ENCODE assay signal across 8 cellular contexts in genomic region chr9:131635285-131635684, GRCh38.
DNase-seq lines count a peak whose midpoint lies in the region; ATAC-seq and TF ChIP-seq lines count a peak whose summit lies in the region.

No MANE protein-coding gene starts in this region.

- POLR2A ChIA-PET in CD8-positive, alpha-beta T cell (lab: Charles Lee), result interaction anchor here (0.6 to 1.3 kb wide), 7 partner anchors 22 to 172 kb away, joined by 3 to 6 read pairs (median 3); partner anchors contain the start of gene RAPGEF1
- POLR2A ChIA-PET in activated B cell treated with CpG ODN at 0.5 μM for 24 hours (lab: Charles Lee), result interaction anchor here (0.5 to 2.2 kb wide), 21 partner anchors 8 to 285 kb away, joined by 3 to 18 read pairs (median 4); partner anchors contain the start of gene RAPGEF1

- H3K27me3 ChIP-seq in CD8-positive, alpha-beta T cell (ENCODE audit: insufficient read depth, low read length), result no peaks in the 10 kb centered on the region
- H3K27me3 ChIP-seq in MG63, result no peaks in the 10 kb centered on the region
- no peaks in the 10 kb centered on the region for H3K27me3 ChIP-seq in left lung

- H3K4me1 Mint-ChIP-seq in CD8-positive, alpha-beta T cell (ENCODE audit: low read depth), result peaks cover 30% of the 10 kb centered on the region
- peaks cover 58% of the 10 kb centered on the region for H3K4me1 Mint-ChIP-seq in activated B cell treated with CpG ODN at 0.5 μM for 24 hours
- H3K4me1 Mint-ChIP-seq in central memory CD8-positive, alpha-beta T cell, result peaks cover 27% of the 10 kb centered on the region

- H3K36me3 ChIP-seq in CD8-positive, alpha-beta T cell (ENCODE audit: insufficient read depth, low read length), result peaks cover 6% of the 10 kb centered on the region
- H3K36me3 ChIP-seq in MG63 (peaks cover 6% of the 10 kb centered on the region; the same call in 1 of the 2 replicates), left lung (peaks cover 0 to 26% of the 10 kb centered on the region in 2 donors)

- TF ChIP-seq CTCF in CD8-positive, alpha-beta T cell (IDR thresholded peaks at IDR 0.05), result no peak
- TF ChIP-seq CTCF in activated B cell treated with CpG ODN at 0.5 μM for 24 hours (IDR thresholded peaks at IDR 0.05) (no peak), left lung (IDR thresholded peaks at IDR 0.05) (no peak)

- H3K36me3 Mint-ChIP-seq in CD8-positive, alpha-beta T cell, result peaks cover 65% of the 10 kb centered on the region
- H3K36me3 Mint-ChIP-seq in activated B cell treated with CpG ODN at 0.5 μM for 24 hours (ENCODE audit: low read depth), result peaks cover 90% of the 10 kb centered on the region
- peaks cover 24% of the 10 kb centered on the region for H3K36me3 Mint-ChIP-seq in central memory CD8-positive, alpha-beta T cell (ENCODE audit: insufficient read depth)

- no peak overlapping the region for H3K4me3 Mint-ChIP-seq in CD8-positive, alpha-beta T cell
- peak overlapping the region; percentile 28 for H3K4me3 Mint-ChIP-seq in activated B cell treated with CpG ODN at 0.5 μM for 24 hours
- H3K4me3 Mint-ChIP-seq in central memory CD8-positive, alpha-beta T cell, result no peak overlapping the region

- peak overlapping the region; percentile 89 for H3K27ac Mint-ChIP-seq in CD8-positive, alpha-beta T cell
- peak overlapping the region; percentile 74 for H3K27ac Mint-ChIP-seq in activated B cell treated with CpG ODN at 0.5 μM for 24 hours
- peak overlapping the region; percentile 78 for H3K27ac Mint-ChIP-seq in central memory CD8-positive, alpha-beta T cell (ENCODE audit: low read depth)

- peaks cover 16% of the 10 kb centered on the region for H3K4me1 ChIP-seq in CD8-positive, alpha-beta T cell (ENCODE audit: insufficient read depth, low read length)
- H3K4me1 ChIP-seq in left lung, result peaks cover 12 to 48% of the 10 kb centered on the region in 2 donors

- H3K4me3 ChIP-seq in CD8-positive, alpha-beta T cell (ENCODE audit: low read depth, low read length), result no peak overlapping the region
- H3K4me3 ChIP-seq in MG63, result no peak overlapping the region
- H3K4me3 ChIP-seq in left lung, result no peak overlapping the region

- CTCF ChIA-PET in CD8-positive, alpha-beta T cell (lab: Charles Lee), result interaction anchor here (0.6 to 2.5 kb wide), 7 partner anchors 8 to 105 kb away, joined by 3 to 11 read pairs (median 4); partner anchors contain the start of gene RAPGEF1
- CTCF ChIA-PET in activated B cell treated with CpG ODN at 0.5 μM for 24 hours (lab: Charles Lee), result interaction anchor here (0.6 to 1.5 kb wide), 6 partner anchors 43 to 108 kb away, joined by 3 to 4 read pairs (median 3); no protein-coding TSS in a partner anchor

- no peaks in the 10 kb centered on the region for H3K9me3 ChIP-seq in CD8-positive, alpha-beta T cell (ENCODE audit: low read length)
- H3K9me3 ChIP-seq in MG63, result no peaks in the 10 kb centered on the region
- H3K9me3 ChIP-seq in left lung, result no peaks in the 10 kb centered on the region

- intact Hi-C loops in CD8-positive, alpha-beta T cell (cut with DNase I, micrococcal nuclease), result loop anchor here (2.0 kb wide), 4 partner anchors 34 to 104 kb away; no protein-coding TSS in a partner anchor
- intact Hi-C loops in activated B cell treated with CpG ODN at 0.5 μM for 24 hours (cut with micrococcal nuclease), result no loop called here
- intact Hi-C loops in left lung (cut with DNase I), result no loop called here

- no peaks in the 10 kb centered on the region for H3K27me3 Mint-ChIP-seq in CD8-positive, alpha-beta T cell (ENCODE audit: low read depth)
- no peaks in the 10 kb centered on the region for H3K27me3 Mint-ChIP-seq in activated B cell treated with CpG ODN at 0.5 μM for 24 hours
- no peaks in the 10 kb centered on the region for H3K27me3 Mint-ChIP-seq in central memory CD8-positive, alpha-beta T cell

- ATAC-seq in CD8-positive, alpha-beta T cell, result peak; percentile 99
- ATAC-seq in activated B cell treated with CpG ODN at 0.5 μM for 24 hours (ENCODE audit: low read depth), result peak; percentile 77
- peak; percentile 99 for ATAC-seq in central memory CD8-positive, alpha-beta T cell (replicated peaks; ENCODE audit: extremely low read depth, poor library complexity, severe bottlenecking)
- peak; percentile 99 for ATAC-seq in left lung
- ATAC-seq in HG02759 (IDR thresholded peaks at IDR 0.05; ENCODE audit: unreplicated experiment), result no peak
- ATAC-seq in HG03469 (IDR thresholded peaks at IDR 0.05; ENCODE audit: unreplicated experiment), result no peak

- H3K9me3 Mint-ChIP-seq in CD8-positive, alpha-beta T cell, result no peaks in the 10 kb centered on the region
- H3K9me3 Mint-ChIP-seq in activated B cell treated with CpG ODN at 0.5 μM for 24 hours, result no peaks in the 10 kb centered on the region
- H3K9me3 Mint-ChIP-seq in central memory CD8-positive, alpha-beta T cell, result no peaks in the 10 kb centered on the region

- DNase-seq in CD8-positive, alpha-beta T cell, result peak; percentile 42 to 87 (median 72)
- DNase-seq in MG63, result peak; percentile 91
- DNase-seq in activated B cell treated with CpG ODN at 0.5 μM for 24 hours, result peak; percentile 29
- DNase-seq in central memory CD8-positive, alpha-beta T cell (ENCODE audit: low spot score in 2 of 2), result peak; percentile 43 to 57
- peak; percentile 90 to 93 for DNase-seq in left lung
- peak; percentile 44 to 60 for DNase-seq in stimulated activated CD4-positive, alpha-beta T cell treated with anti-CD3 and anti-CD28 coated beads, Interleukin-4, amount 100 ng/mL, for 48 hours (ENCODE audit: low read depth in 2 of 2)

- no peak overlapping the region for H3K27ac ChIP-seq in CD8-positive, alpha-beta T cell (ENCODE audit: low read depth, low read length)
- H3K27ac ChIP-seq in left lung, result peak overlapping the region; percentile 82 to 91

Comparison
In these comparisons a context has a peak if more than half of its experiments do, and no peak if none do; other contexts are left out.
1. ATAC-seq: peak in CD8-positive, alpha-beta T cell (single experiment), activated B cell treated with CpG ODN at 0.5 μM for 24 hours (single experiment), central memory CD8-positive, alpha-beta T cell (single experiment) and left lung (single experiment); none in HG02759 (single experiment) and HG03469 (single experiment).
2. DNase-seq: peak in every context shown above with its lines; median percentile 92 in left lung; 91 in MG63; 72 in CD8-positive, alpha-beta T cell; 52 in stimulated activated CD4-positive, alpha-beta T cell treated with anti-CD3 and anti-CD28 coated beads, Interleukin-4, amount 100 ng/mL, for 48 hours; 50 in central memory CD8-positive, alpha-beta T cell; 29 in activated B cell treated with CpG ODN at 0.5 μM for 24 hours.
3. intact Hi-C loops: an anchor here in CD8-positive, alpha-beta T cell (2.0 kb wide); none called in activated B cell treated with CpG ODN at 0.5 μM for 24 hours and left lung.
4. Peak in every context shown above with its lines, with median percentiles within 50 percentile points of each other: H3K27ac Mint-ChIP-seq.